ENCODE assay signal across 18 cellular contexts in genomic region chr17:33039874-33040273, GRCh38. TPM values are rescaled to one million over a fixed set of nuclear protein-coding genes. Genes with fewer than 3 reads are reported as not detected.
DNase-seq lines count a peak whose midpoint lies in the region; ATAC-seq, FAIRE-seq and TF ChIP-seq lines count a peak whose summit lies in the region.
"Had no signal": no experiment of that assay in that cellular context is flagged by ENCODE, and none has a peak within 500 bp of the region (broad histone marks: within the 10 kb centered on the region; RNA-seq: fewer than 3 reads in every experiment).

No MANE protein-coding gene starts in this region.

- H3K9ac ChIP-seq in keratinocyte (ENCODE audit: control insufficient read depth, extremely low read depth, insufficient read depth, low read length) = no peak overlapping the region
- H3K9ac ChIP-seq: BLaER1 had no signal

- H3K4me1 Mint-ChIP-seq in chondrocyte (ENCODE audit: low read depth) = no peaks in the 10 kb centered on the region
- H3K4me1 Mint-ChIP-seq: brain; naive B cell; stimulated activated effector memory CD8-positive, alpha-beta T cell treated with anti-CD3 and anti-CD28 coated beads, Interleukin-12 subunit alpha, Interleukin-12 subunit beta, amount 100 ng/mL, for 72 hours had no signal

- peaks cover 55% of the 10 kb centered on the region for H3K27me3 Mint-ChIP-seq in chondrocyte (ENCODE audit: low read depth)

- peak overlapping the region; percentile 47 for H3K4me2 ChIP-seq in keratinocyte (ENCODE audit: control insufficient read depth, extremely low read depth, insufficient read depth, low read depth, low read length)
- H3K4me2 ChIP-seq: BLaER1 had no signal

- H3K9me3 ChIP-seq in MG63 = no peaks in the 10 kb centered on the region
- H3K9me3 ChIP-seq in keratinocyte (ENCODE audit: control insufficient read depth, low read depth, low read length) = no peaks in the 10 kb centered on the region
- H3K9me3 ChIP-seq: BLaER1 had no signal

- no peaks in the 10 kb centered on the region for H3K79me2 ChIP-seq in keratinocyte (ENCODE audit: control insufficient read depth, insufficient read depth, low read length)

- ATAC-seq in left colon (no peak), HG03045 (IDR thresholded peaks at IDR 0.05; ENCODE audit: unreplicated experiment) (no peak)

- no peaks in the 10 kb centered on the region for H4K20me1 ChIP-seq in keratinocyte (ENCODE audit: control insufficient read depth, extremely low read depth, insufficient read depth, low read length)
- H4K20me1 ChIP-seq: BLaER1 had no signal

- H3K36me3 Mint-ChIP-seq in chondrocyte (ENCODE audit: low read depth) = peaks cover 3% of the 10 kb centered on the region
- H3K36me3 Mint-ChIP-seq: brain; naive B cell; stimulated activated effector memory CD8-positive, alpha-beta T cell treated with anti-CD3 and anti-CD28 coated beads, Interleukin-12 subunit alpha, Interleukin-12 subunit beta, amount 100 ng/mL, for 72 hours had no signal

- FAIRE-seq in keratinocyte (lab: Jason Lieb, UNC) = peak; percentile 87

- no peak overlapping the region for H3K27ac Mint-ChIP-seq in chondrocyte (ENCODE audit: unreplicated experiment)
- H3K27ac Mint-ChIP-seq: brain; stimulated activated effector memory CD8-positive, alpha-beta T cell treated with anti-CD3 and anti-CD28 coated beads, Interleukin-12 subunit alpha, Interleukin-12 subunit beta, amount 100 ng/mL, for 72 hours had no signal

- no peak for TF ChIP-seq CTCF in keratinocyte (optimal IDR thresholded peaks at IDR 0.05 in 1 of 3, IDR thresholded peaks at IDR 0.05 in 1 of 3, conservative IDR thresholded peaks at IDR 0.05 in 1 of 3; ENCODE audit: extremely low read depth in 1 of 3, insufficient read depth in 2 of 3, low read length in 3 of 3)
- TF ChIP-seq CTCF in chondrocyte (IDR thresholded peaks at IDR 0.05) = no peak

- H3K27me3 ChIP-seq in MG63 = no peaks in the 10 kb centered on the region
- H3K27me3 ChIP-seq in keratinocyte (ENCODE audit: control insufficient read depth, extremely low read depth, insufficient read depth, low read length) = no peaks in the 10 kb centered on the region
- H3K27me3 ChIP-seq: BLaER1 had no signal

- no peak overlapping the region for H3K27ac ChIP-seq in epithelial cell of prostate
- no peak overlapping the region for H3K27ac ChIP-seq in keratinocyte (ENCODE audit: control insufficient read depth, insufficient read depth, low read length)
- H3K27ac ChIP-seq: BLaER1 had no signal

- H3K4me3 Mint-ChIP-seq in chondrocyte (ENCODE audit: unreplicated experiment) = no peak overlapping the region
- H3K4me3 Mint-ChIP-seq: brain; naive B cell; stimulated activated effector memory CD8-positive, alpha-beta T cell treated with anti-CD3 and anti-CD28 coated beads, Interleukin-12 subunit alpha, Interleukin-12 subunit beta, amount 100 ng/mL, for 72 hours had no signal

- H2AFZ ChIP-seq in keratinocyte (ENCODE audit: control insufficient read depth, low read length) = no peak overlapping the region

- no peaks in the 10 kb centered on the region for H3K9me1 ChIP-seq in keratinocyte (ENCODE audit: control insufficient read depth, extremely low read depth, insufficient read depth, low read length)

- intact Hi-C loops in left colon (cut with DNase I, micrococcal nuclease) = loop anchor here in 1 of 2 donors (10.0 kb wide), 1 partner anchor 635 kb away; no protein-coding TSS in a partner anchor

- dilution Hi-C loops in keratinocyte (cut with MboI; ENCODE audit: extremely low pct_ligation_motif_present, low sequenced_read_pairs) = no loop called here

- H3K4me3 ChIP-seq in MG63 (no peak overlapping the region), keratinocyte (ENCODE audit: control insufficient read depth in 2 of 3, extremely low read depth in 1 of 3, insufficient read depth in 2 of 3, low read depth in 1 of 3, low read length in 3 of 3) (no peak overlapping the region)
- H3K4me3 ChIP-seq: BLaER1 had no signal

- peaks cover 6% of the 10 kb centered on the region for H3K9me3 Mint-ChIP-seq in chondrocyte (ENCODE audit: low read depth)
- H3K9me3 Mint-ChIP-seq: stimulated activated effector memory CD8-positive, alpha-beta T cell treated with anti-CD3 and anti-CD28 coated beads, Interleukin-12 subunit alpha, Interleukin-12 subunit beta, amount 100 ng/mL, for 72 hours had no signal

- H3K36me3 ChIP-seq in MG63 (no peaks in the 10 kb centered on the region), keratinocyte (ENCODE audit: control insufficient read depth in 2 of 2, extremely low read depth in 1 of 2, insufficient read depth in 2 of 2, low read length in 2 of 2) (no peaks in the 10 kb centered on the region)
- H3K36me3 ChIP-seq: BLaER1 had no signal

- H3K4me1 ChIP-seq in keratinocyte (ENCODE audit: control insufficient read depth, extremely low read depth, insufficient read depth, low read length) = peaks cover 7% of the 10 kb centered on the region
- H3K4me1 ChIP-seq: BLaER1 had no signal

- peak; percentile 47 for DNase-seq in AG08396 (ENCODE audit: low spot score)
- peak; percentile 28 for DNase-seq in MG63
- peak; percentile 37 for DNase-seq in epithelial cell of prostate (ENCODE audit: low read depth, low spot score)
- DNase-seq in keratinocyte (ENCODE audit: low read depth, low spot score) = peak; percentile 11
- DNase-seq in left colon = no peak
- no peak for DNase-seq in NCI-H1694 treated with DMSO at 0.1 percent for 48 hours (lab: John Stamatoyannopoulos, UW)
- DNase-seq in chondrocyte (ENCODE audit: low spot score) = no peak
- DNase-seq: activated CD4-positive, alpha-beta T cell treated with anti-CD3 and anti-CD28 coated beads, Interleukin-2, amount 50 U/mL, for 4 hours; GF-D8; naive B cell; NCI-H1092; NCI-H2227 treated with DMSO at 0.1 percent for 48 hours; stimulated activated CD4-positive, alpha-beta T cell treated with anti-CD3 and anti-CD28 coated beads, Interleukin-2, amount 100 ng/mL, for 48 hours had no signal

RNA-seq across cellular contexts. Expression of gene SPACA3, which starts 48.2 kb away (rescaled TPM):
- not detected in 2 replicates for total RNA-seq in MG63 (2014; rRNA removed; shearing (Covaris generic); ENCODE audit: low replicate concordance)
- not detected in 3 replicates for polyA plus RNA-seq in keratinocyte
- not detected for polyA plus RNA-seq in keratinocyte (2011; ENCODE audit: low read depth)
- polyA plus RNA-seq in keratinocyte (2011; cell fraction: cytosol; rRNA removed) = not detected in 2 replicates
- polyA plus RNA-seq in keratinocyte (2011; cell fraction: nucleus; rRNA removed) = not detected in 2 replicates
- not detected in 2 replicates for polyA plus RNA-seq in keratinocyte (2012; ENCODE audit: low replicate concordance)
- not detected in 3 replicates for polyA minus RNA-seq in keratinocyte
- polyA minus RNA-seq in keratinocyte (2011; cell fraction: cytosol; rRNA and poly(A)+ RNA removed) = not detected
- polyA minus RNA-seq in keratinocyte (2011; cell fraction: nucleus; rRNA and poly(A)+ RNA removed) = not detected in 2 replicates
- not detected for total RNA-seq in left colon
- not detected in 3 replicates for total RNA-seq in chondrocyte
- total RNA-seq: epithelial cell of proximal tubule had no signal

Comparison
In these comparisons a context has a peak if more than half of its experiments do, and no peak if none do; other contexts are left out.
1. DNase-seq: peak in AG08396 (single experiment), MG63 (single experiment), epithelial cell of prostate (single experiment) and keratinocyte (single experiment); none in left colon (0 of 2), NCI-H1694 treated with DMSO at 0.1 percent for 48 hours (single experiment) and chondrocyte (single experiment).